In the genomic region with DNA sequence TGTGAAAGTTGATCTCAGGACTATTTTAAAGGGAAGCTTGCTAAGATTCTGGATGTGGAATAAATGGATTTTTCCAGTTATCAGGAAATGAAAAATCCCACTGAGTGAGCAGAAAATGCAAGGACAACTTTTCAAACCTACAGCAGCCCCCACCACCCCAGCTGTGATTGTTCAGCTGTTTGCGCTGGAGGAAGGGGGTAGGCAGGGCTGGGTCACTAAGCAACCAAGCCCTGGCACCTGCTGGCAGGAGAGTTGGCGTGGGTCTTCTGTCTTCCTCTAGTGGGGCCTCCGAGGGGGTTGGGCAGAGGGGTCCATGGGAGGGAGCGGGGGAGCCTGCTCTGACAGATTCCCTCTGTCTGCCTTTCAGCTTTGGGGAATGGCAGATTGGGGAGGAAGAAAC, we compare ENCODE assay signal across 1 cellular context.
TF ChIP-seq lines count a peak whose summit lies in the region.

No MANE protein-coding gene starts in this region.

TF ChIP-seq in GM12878, 131 proteins besides CTCF, POLR2A, EP300 and RAD21:
- TF ChIP-seq SIX5 (IDR thresholded peaks at IDR 0.05; ENCODE audit: low read depth, low read length, severe bottlenecking) (no peak), YY1 (IDR thresholded peaks at IDR 0.05; ENCODE audit: low read depth, low read length) (no peak), CUX1 (IDR thresholded peaks at IDR 0.05; ENCODE audit: insufficient replicate concordance, low read depth, low read length) (no peak), CBX5 (IDR thresholded peaks at IDR 0.05; ENCODE audit: low read depth) (no peak), STAT3 (IDR thresholded peaks at IDR 0.05; ENCODE audit: low read depth, low read length) (no peak), SP1 (IDR thresholded peaks at IDR 0.05; ENCODE audit: low read depth, low read length) (no peak), NFIC (IDR thresholded peaks at IDR 0.05; ENCODE audit: low read depth, low read length) (no peak), BCLAF1 (IDR thresholded peaks at IDR 0.05) (no peak), MXI1 (IDR thresholded peaks at IDR 0.05; ENCODE audit: low read depth, low read length) (no peak), RCOR1 (conservative IDR thresholded peaks at IDR 0.05; ENCODE audit: low read depth, low read length) (no peak), RBBP5 (conservative IDR thresholded peaks at IDR 0.05) (no peak), IRF4 (IDR thresholded peaks at IDR 0.05; ENCODE audit: low read depth, low read length) (no peak), MEF2B (IDR thresholded peaks at IDR 0.05; ENCODE audit: partially characterized antibody, poor library complexity, severe bottlenecking) (no peak), GABPA (IDR thresholded peaks at IDR 0.05; ENCODE audit: low read depth) (no peak), NRF1 (conservative IDR thresholded peaks at IDR 0.05; ENCODE audit: low read depth, low read length) (no peak), ASH2L (IDR thresholded peaks at IDR 0.05; ENCODE audit: borderline replicate concordance, low read depth) (no peak)
- TF ChIP-seq, protein P1, sequence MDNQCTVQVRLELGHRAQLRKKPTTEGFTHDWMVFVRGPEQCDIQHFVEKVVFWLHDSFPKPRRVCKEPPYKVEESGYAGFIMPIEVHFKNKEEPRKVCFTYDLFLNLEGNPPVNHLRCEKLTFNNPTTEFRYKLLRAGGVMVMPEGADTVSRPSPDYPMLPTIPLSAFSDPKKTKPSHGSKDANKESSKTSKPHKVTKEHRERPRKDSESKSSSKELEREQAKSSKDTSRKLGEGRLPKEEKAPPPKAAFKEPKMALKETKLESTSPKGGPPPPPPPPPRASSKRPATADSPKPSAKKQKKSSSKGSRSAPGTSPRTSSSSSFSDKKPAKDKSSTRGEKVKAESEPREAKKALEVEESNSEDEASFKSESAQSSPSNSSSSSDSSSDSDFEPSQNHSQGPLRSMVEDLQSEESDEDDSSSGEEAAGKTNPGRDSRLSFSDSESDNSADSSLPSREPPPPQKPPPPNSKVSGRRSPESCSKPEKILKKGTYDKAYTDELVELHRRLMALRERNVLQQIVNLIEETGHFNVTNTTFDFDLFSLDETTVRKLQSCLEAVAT (IDR thresholded peaks at IDR 0.05), result no peak
